In the genomic region with DNA sequence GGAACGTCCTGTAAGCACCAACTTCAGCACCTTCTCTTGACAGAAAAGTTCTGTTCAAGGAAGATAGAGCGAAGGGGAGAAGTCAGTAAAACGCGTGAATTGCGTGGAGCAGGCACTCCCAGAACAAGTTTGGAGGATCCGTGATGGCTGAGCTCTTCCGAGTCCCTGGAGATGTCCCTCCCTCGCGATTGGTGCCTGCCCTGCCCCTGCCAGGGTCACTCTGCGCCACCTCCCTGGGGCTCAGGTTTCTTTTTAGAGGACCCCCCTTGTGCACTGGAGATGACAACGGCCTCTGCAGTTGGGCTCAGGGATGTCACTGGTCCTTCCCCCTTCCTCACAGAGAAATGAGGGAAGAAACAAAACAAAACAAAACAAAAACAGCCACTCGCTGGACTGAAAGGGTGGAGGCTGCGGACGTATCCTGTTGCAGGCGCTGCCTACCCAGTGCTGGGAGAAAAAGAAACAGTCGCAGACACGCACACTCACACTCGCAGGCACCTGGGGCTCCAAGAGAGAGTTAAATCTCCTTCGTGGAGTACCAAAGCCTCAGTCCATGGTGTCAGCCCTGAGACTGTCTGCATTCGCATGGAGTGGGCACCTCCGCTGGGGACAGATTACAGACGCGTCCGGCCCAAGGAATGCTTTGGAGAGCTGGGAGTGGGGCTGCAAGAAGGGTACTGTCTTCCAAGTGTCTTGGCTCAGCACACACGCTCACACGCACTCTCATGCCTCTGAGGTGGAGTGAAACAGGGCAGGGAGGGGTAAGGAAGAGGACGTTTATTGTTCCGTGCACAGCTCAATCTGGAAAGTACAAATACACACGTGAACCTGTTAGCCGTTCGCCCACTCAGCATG, we compare ENCODE assay signal across 14 cellular contexts.
DNase-seq lines count a peak whose midpoint lies in the region; ATAC-seq and TF ChIP-seq lines count a peak whose summit lies in the region.
"Had no signal": no experiment of that assay in that cellular context is flagged by ENCODE, and none has a peak within 500 bp of the region (broad histone marks: within the 10 kb centered on the region; RNA-seq: fewer than 3 reads in every experiment).

No MANE protein-coding gene starts in this region.

- H3K4me3 ChIP-seq in coronary artery, result peak overlapping the region; percentile 30
- H3K4me3 ChIP-seq in mononuclear cell (ENCODE audit: low read length), result peak overlapping the region; percentile 13
- peak overlapping the region; percentile 64 for H3K4me3 ChIP-seq in thoracic aorta
- H3K4me3 ChIP-seq in H7 (ENCODE audit: insufficient read depth, low read depth, low read length), result no peak overlapping the region
- H3K4me3 ChIP-seq: SJCRH30 had no signal

- ATAC-seq in thoracic aorta (ENCODE audit: insufficient number of reproducible peaks, low FRiP score, low read depth) (no peak), HG03342 (IDR thresholded peaks at IDR 0.05; ENCODE audit: unreplicated experiment) (no peak)
- ATAC-seq: activated CD4-positive, alpha-beta T cell treated with anti-CD3 and anti-CD28 coated beads for 36 hours had no signal

- H3K36me3 ChIP-seq in thoracic aorta, result no peaks in the 10 kb centered on the region
- no peaks in the 10 kb centered on the region for H3K36me3 ChIP-seq in H7 (replicated peaks; ENCODE audit: control insufficient read depth, insufficient read depth, low read length)
- H3K36me3 ChIP-seq: SJCRH30 had no signal

- H3K27me3 ChIP-seq in mononuclear cell (ENCODE audit: insufficient read depth, low read length), result no peaks in the 10 kb centered on the region
- H3K27me3 ChIP-seq in thoracic aorta (replicated peaks; ENCODE audit: insufficient read depth), result no peaks in the 10 kb centered on the region
- H3K27me3 ChIP-seq in H7 (ENCODE audit: control insufficient read depth, insufficient read depth, low read length), result peaks cover 13% of the 10 kb centered on the region; the same call in 1 of the 2 replicates
- H3K27me3 ChIP-seq: SJCRH30 had no signal

- no peak for TF ChIP-seq CTCF in coronary artery (IDR thresholded peaks at IDR 0.05)
- no peak for TF ChIP-seq CTCF in thoracic aorta (IDR thresholded peaks at IDR 0.05)

- H3K27ac ChIP-seq in coronary artery, result no peak overlapping the region
- no peak overlapping the region for H3K27ac ChIP-seq in thoracic aorta
- H3K27ac ChIP-seq: SJCRH30 had no signal

- H3K9me3 ChIP-seq in mononuclear cell (ENCODE audit: low read depth, low read length), result no peaks in the 10 kb centered on the region
- no peaks in the 10 kb centered on the region for H3K9me3 ChIP-seq in thoracic aorta
- H3K9me3 ChIP-seq: SJCRH30 had no signal

- DNase-seq in NCI-H510A treated with DMSO at 0.1 percent for 48 hours (lab: John Stamatoyannopoulos, UW), result peak; percentile 10
- DNase-seq in NCI-H510A (lab: John Stamatoyannopoulos, UW), result no peak
- no peak for DNase-seq in coronary artery (ENCODE audit: low spot score)
- no peak for DNase-seq in thoracic aorta (ENCODE audit: low spot score)
- no peak for DNase-seq in ureter (ENCODE audit: low spot score)
- no peak for DNase-seq in H7
- DNase-seq: activated CD4-positive, alpha-beta T cell treated with anti-CD3 and anti-CD28 coated beads for 36 hours; effector CD4-positive, alpha-beta T cell; EL; KG1; NCI-H446; SJCRH30 had no signal

- H3K4me1 ChIP-seq in mononuclear cell (ENCODE audit: insufficient read depth, low read length), result no peaks in the 10 kb centered on the region
- no peaks in the 10 kb centered on the region for H3K4me1 ChIP-seq in thoracic aorta (ENCODE audit: control insufficient read depth in 1 of 2, low read depth in 2 of 2)
- H3K4me1 ChIP-seq: SJCRH30 had no signal
